In the genomic region with DNA sequence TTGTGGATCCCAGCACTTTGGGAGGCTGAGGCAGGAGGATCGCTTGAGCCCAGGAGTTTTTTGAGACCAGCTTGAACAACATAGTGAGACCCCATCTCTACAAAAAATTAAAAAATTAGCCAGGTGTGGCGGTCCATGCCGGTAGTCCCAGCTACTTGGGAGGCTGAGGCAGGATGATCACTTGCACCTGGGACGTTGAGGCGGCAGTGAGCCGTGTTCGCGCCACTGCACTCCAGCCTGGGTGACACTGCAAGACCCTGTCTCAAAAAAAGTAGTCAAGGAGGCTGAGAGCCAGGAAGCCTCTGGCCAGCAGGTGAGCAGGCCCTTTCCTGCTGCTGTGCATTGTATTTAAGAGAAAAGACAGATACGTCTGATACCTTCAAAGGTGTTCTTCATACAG, we compare ENCODE assay signal across 10 cellular contexts. TPM values are rescaled to one million over a fixed set of nuclear protein-coding genes. Genes with fewer than 3 reads are reported as not detected.
DNase-seq lines count a peak whose midpoint lies in the region; TF ChIP-seq lines count a peak whose summit lies in the region.
"Had no signal": no experiment of that assay in that cellular context is flagged by ENCODE, and none has a peak within 500 bp of the region (broad histone marks: within the 10 kb centered on the region; RNA-seq: fewer than 3 reads in every experiment).

No MANE protein-coding gene starts in this region.

- H3K9me3 Mint-ChIP-seq in CD14-positive monocyte, result no peaks in the 10 kb centered on the region
- no peaks in the 10 kb centered on the region for H3K9me3 Mint-ChIP-seq in IgD-negative memory B cell
- no peaks in the 10 kb centered on the region for H3K9me3 Mint-ChIP-seq in osteocyte (ENCODE audit: unreplicated experiment)

- intact Hi-C loops in CD14-positive monocyte (cut with micrococcal nuclease), result no loop called here
- intact Hi-C loops in dorsolateral prefrontal cortex (cut with DNase I), result no loop called here

- TF ChIP-seq CTCF in CD14-positive monocyte (IDR thresholded peaks at IDR 0.05) (no peak), dorsolateral prefrontal cortex (IDR thresholded peaks at IDR 0.05 in 54 of 56, conservative IDR thresholded peaks at IDR 0.05 in 2 of 56; ENCODE audit: low read depth in 1 of 56, partially characterized antibody in 56 of 56) (no peak), osteocyte (IDR thresholded peaks at IDR 0.05) (no peak)

- H3K27ac Mint-ChIP-seq in CD14-positive monocyte (peak overlapping the region; percentile 74 to 89 (median 83)), IgD-negative memory B cell (peak overlapping the region in 1 of 3 donors; percentile 64), osteocyte (ENCODE audit: unreplicated experiment) (peak overlapping the region; percentile 75)

- H3K27me3 Mint-ChIP-seq in CD14-positive monocyte (ENCODE audit: low read depth in 3 of 3) (peaks cover 0 to 3% (median 3%) of the 10 kb centered on the region in 3 donors), IgD-negative memory B cell (no peaks in the 10 kb centered on the region), osteocyte (ENCODE audit: unreplicated experiment) (no peaks in the 10 kb centered on the region)

- H3K4me3 ChIP-seq in dorsolateral prefrontal cortex, result peak overlapping the region in 1 of 59 donors; percentile 57

- peaks cover 59% of the 10 kb centered on the region for H3K4me1 Mint-ChIP-seq in CD14-positive monocyte
- H3K4me1 Mint-ChIP-seq in IgD-negative memory B cell, result peaks cover 32 to 36% (median 34%) of the 10 kb centered on the region in 3 donors
- H3K4me1 Mint-ChIP-seq in osteocyte (ENCODE audit: unreplicated experiment), result peaks cover 78% of the 10 kb centered on the region

- peak overlapping the region in 35 of 59 donors; percentile 31 to 97 (median 78) for H3K27ac ChIP-seq in dorsolateral prefrontal cortex

- DNase-seq in CD14-positive monocyte (ENCODE audit: low spot score), result no peak
- peak in 2 of 10 donors; percentile 25 to 31 for DNase-seq in dorsolateral prefrontal cortex
- DNase-seq in osteocyte (ENCODE audit: extremely low spot score, unreplicated experiment), result no peak
- DNase-seq in NCI-H226, result no peak
- DNase-seq in NCI-H774 (lab: John Stamatoyannopoulos, UW), result no peak
- no peak for DNase-seq in stimulated activated naive CD4-positive, alpha-beta T cell (lab: John Stamatoyannopoulos, UW)
- no peak for DNase-seq in NCI-H510A treated with DMSO at 0.1 percent for 48 hours (lab: John Stamatoyannopoulos, UW)
- DNase-seq: NCI-H187 treated with DMSO at 0.1 percent for 48 hours had no signal

- H3K27me3 ChIP-seq in dorsolateral prefrontal cortex, result no peaks in the 10 kb centered on the region

- H3K36me3 Mint-ChIP-seq in CD14-positive monocyte, result peaks cover 0 to 1% of the 10 kb centered on the region in 2 donors
- H3K36me3 Mint-ChIP-seq in IgD-negative memory B cell, result no peaks in the 10 kb centered on the region
- H3K36me3 Mint-ChIP-seq in osteocyte (ENCODE audit: unreplicated experiment), result no peaks in the 10 kb centered on the region

- H3K4me3 Mint-ChIP-seq in CD14-positive monocyte (peak overlapping the region in 1 of 2 donors; percentile 7), IgD-negative memory B cell (peak overlapping the region in 3 of 4 donors; percentile 63 to 76 (median 68)), osteocyte (ENCODE audit: unreplicated experiment) (no peak overlapping the region)

RNA-seq across cellular contexts. Expression of a gene that starts 11.1 kb away (rescaled TPM):
- polyA plus RNA-seq in CD14-positive monocyte (not detected), IgD-negative memory B cell (not detected)
- total RNA-seq in dorsolateral prefrontal cortex (1 to 10 TPM in 36 of 120 experiments, under 1 TPM in 37, not detected in 47; 0.22 to 3.4 (median 0.99) TPM), osteocyte (1.6 and 2.5 TPM in 2 replicates)
- total RNA-seq: glomerular endothelial cell had no signal

RNA-seq across cellular contexts. Expression of a gene that starts 19.3 kb away (rescaled TPM):
- 10 to 100 TPM; 66.3 to 86.4 TPM for polyA plus RNA-seq in CD14-positive monocyte
- 66.8 TPM for polyA plus RNA-seq in IgD-negative memory B cell
- total RNA-seq in dorsolateral prefrontal cortex, result 10 to 100 TPM; 36.0 to 66.7 (median 51.9) TPM
- 60.9 and 63.9 TPM in 2 replicates for total RNA-seq in osteocyte
